Comparison of ENCODE assay signal across 25 cellular contexts in genomic region chr7:121599887-121600286, GRCh38.
DNase-seq lines count a peak whose midpoint lies in the region; ATAC-seq, FAIRE-seq and TF ChIP-seq lines count a peak whose summit lies in the region.
"Had no signal": no experiment of that assay in that cellular context is flagged by ENCODE, and none has a peak within 500 bp of the region (broad histone marks: within the 10 kb centered on the region; RNA-seq: fewer than 3 reads in every experiment).

No MANE protein-coding gene starts in this region.

- WGBS in SK-N-SH (ENCODE audit: low lambda C conversion rate): 79% methylated on average over 1 of the region's 1 CpG
- WGBS in H1 (ENCODE audit: extremely low coverage in 1 of 2, insufficient coverage in 1 of 2, insufficient read length in 1 of 2, insufficient replicate concordance in 2 of 2, low coverage in 1 of 2, low lambda C conversion rate in 2 of 2, missing lambda C conversion rate in 1 of 2), 2 experiments: 94% methylated on average over 1 of the region's 1 CpG; no CpG with 5 or more reads in 1 of the 2 experiments

- H3K27ac Mint-ChIP-seq in WTC11: no peak overlapping the region
- H3K27ac Mint-ChIP-seq in activated CD4-positive, alpha-beta T cell treated with anti-CD3 and anti-CD28 coated beads, Interleukin-2, amount 10 ng/mL, durations not matched to agents 24 days and 14 days: no peak overlapping the region
- H3K27ac Mint-ChIP-seq: B cell; CD4-positive, CD25-positive, alpha-beta regulatory T cell; CD8-positive, alpha-beta T cell; HFFc6 had no signal

- CTCF ChIA-PET in SK-N-SH (lab: Yijun Ruan, JAX) (interaction anchor here (2.1 kb wide), 1 partner anchor 395 kb away, joined by 6 read pairs; no protein-coding TSS in a partner anchor), WTC11 (lab: Charles Lee) (no interaction called here), H1 (lab: Charles Lee; ENCODE audit: partially characterized antibody) (interaction anchor here (1.2 kb wide), 1 partner anchor 76 kb away, joined by 3 read pairs; no protein-coding TSS in a partner anchor)

- TF ChIP-seq RAD21 in SK-N-SH (IDR thresholded peaks at IDR 0.05; ENCODE audit: low read length) (no peak), H1 (IDR thresholded peaks at IDR 0.05 in 1 of 2, conservative IDR thresholded peaks at IDR 0.05 in 1 of 2; ENCODE audit: low read depth in 2 of 2, low read length in 2 of 2) (no peak)

- H3K4me1 ChIP-seq in SK-N-SH (ENCODE audit: control insufficient read depth in 1 of 2, insufficient read depth in 2 of 2, low read depth in 1 of 2, low read length in 1 of 2): no peaks in the 10 kb centered on the region; a peak in 1 of 4 replicates
- no peaks in the 10 kb centered on the region for H3K4me1 ChIP-seq in H1 (replicated peaks in 1 of 4; ENCODE audit: control insufficient read depth in 3 of 4, insufficient read depth in 4 of 4, low read length in 3 of 4)
- H3K4me1 ChIP-seq: BLaER1, Caco-2 had no signal

- H3K36me3 ChIP-seq in SK-N-SH (replicated peaks in 1 of 2; ENCODE audit: control insufficient read depth in 1 of 2, insufficient read depth in 2 of 2, low read length in 1 of 2) (no peaks in the 10 kb centered on the region), H1 (ENCODE audit: control insufficient read depth in 2 of 4, insufficient read depth in 4 of 4, low read length in 3 of 4) (no peaks in the 10 kb centered on the region)
- H3K36me3 ChIP-seq: BLaER1 had no signal

- no peak overlapping the region for H2BK15ac ChIP-seq in H1 (ENCODE audit: low read length)

- no peak overlapping the region for H3K56ac ChIP-seq in H1 (replicated peaks; ENCODE audit: insufficient read length, low read depth, low read length)

- H3K4me2 ChIP-seq in SK-N-SH (no peak overlapping the region), H1 (ENCODE audit: insufficient read depth in 1 of 2, low read depth in 2 of 2, low read length in 2 of 2) (no peak overlapping the region)
- H3K4me2 ChIP-seq: BLaER1 had no signal

- no peak overlapping the region for H4K91ac ChIP-seq in H1 (replicated peaks; ENCODE audit: insufficient read length, low read length)

- no peak overlapping the region for H3K27ac ChIP-seq in SK-N-SH (ENCODE audit: low read depth in 2 of 2, low read length in 1 of 2)
- no peak overlapping the region for H3K27ac ChIP-seq in H1 (ENCODE audit: low read depth, low read length)
- H3K27ac ChIP-seq: 22Rv1, BLaER1, C4-2B had no signal

- H3K36me3 Mint-ChIP-seq in WTC11: peaks cover 7% of the 10 kb centered on the region
- H3K36me3 Mint-ChIP-seq in activated CD4-positive, alpha-beta T cell treated with anti-CD3 and anti-CD28 coated beads, Interleukin-2, amount 10 ng/mL, durations not matched to agents 24 days and 14 days (ENCODE audit: low read depth): no peaks in the 10 kb centered on the region
- H3K36me3 Mint-ChIP-seq: CD4-positive, CD25-positive, alpha-beta regulatory T cell; CD8-positive, alpha-beta T cell had no signal

- no peaks in the 10 kb centered on the region for H3K23me2 ChIP-seq in H1 (ENCODE audit: low read depth, low read length)

- no peak overlapping the region for H4K5ac ChIP-seq in H1 (ENCODE audit: insufficient read length, low read depth, low read length)

- H3K79me2 ChIP-seq in SK-N-SH (ENCODE audit: insufficient read depth) (no peaks in the 10 kb centered on the region), H1 (ENCODE audit: control insufficient read depth in 1 of 2, insufficient read depth in 2 of 2, low read length in 2 of 2) (no peaks in the 10 kb centered on the region)

- H3K9ac ChIP-seq in SK-N-SH (no peak overlapping the region), H1 (replicated peaks in 1 of 4; ENCODE audit: extremely low read depth in 1 of 4, low read depth in 3 of 4, low read length in 3 of 4) (no peak overlapping the region)
- H3K9ac ChIP-seq: BLaER1 had no signal

- no peaks in the 10 kb centered on the region for H3K27me3 Mint-ChIP-seq in WTC11 (ENCODE audit: low read depth)
- peaks cover 4% of the 10 kb centered on the region for H3K27me3 Mint-ChIP-seq in activated CD4-positive, alpha-beta T cell treated with anti-CD3 and anti-CD28 coated beads, Interleukin-2, amount 10 ng/mL, durations not matched to agents 24 days and 14 days
- H3K27me3 Mint-ChIP-seq: CD4-positive, CD25-positive, alpha-beta regulatory T cell had no signal

- H3K4me3 ChIP-seq in SK-N-SH (ENCODE audit: low read depth in 2 of 2, low read length in 1 of 2): no peak overlapping the region
- no peak overlapping the region for H3K4me3 ChIP-seq in H1 (ENCODE audit: extremely low read depth in 1 of 4, insufficient read depth in 2 of 4, low read depth in 3 of 4, low read length in 4 of 4)
- H3K4me3 ChIP-seq: BLaER1 had no signal

- no peaks in the 10 kb centered on the region for H3K9me2 ChIP-seq in SK-N-SH

- FAIRE-seq in D721Med (lab: Jason Lieb, UNC) (peak; percentile 56), H1 (lab: Jason Lieb, UNC) (no peak)
- FAIRE-seq: GM12891, GM18507 had no signal

- peaks cover 12% of the 10 kb centered on the region for H3K4me1 Mint-ChIP-seq in WTC11
- H3K4me1 Mint-ChIP-seq in activated CD4-positive, alpha-beta T cell treated with anti-CD3 and anti-CD28 coated beads, Interleukin-2, amount 10 ng/mL, durations not matched to agents 24 days and 14 days: no peaks in the 10 kb centered on the region
- H3K4me1 Mint-ChIP-seq: B cell; CD4-positive, CD25-positive, alpha-beta regulatory T cell had no signal

- H2AK5ac ChIP-seq in H1 (ENCODE audit: low read depth, low read length): no peak overlapping the region

- no peak for ATAC-seq in SK-N-SH treated with all-trans-retinoic acid at 6 μM for 48 hours
- ATAC-seq in WTC11: no peak
- no peak for ATAC-seq in HG02571 (IDR thresholded peaks at IDR 0.05; ENCODE audit: unreplicated experiment)
- ATAC-seq: CD8-positive, alpha-beta T cell had no signal

- DNase-seq in SK-N-SH (no peak), D721Med (ENCODE audit: insufficient read length, low spot score) (no peak), WTC11 (ENCODE audit: low spot score) (no peak), H1 (ENCODE audit: low read depth in 1 of 2, low spot score in 2 of 2) (no peak), NCI-H1694 treated with DMSO at 0.1 percent for 48 hours (lab: John Stamatoyannopoulos, UW) (no peak)
- DNase-seq in activated CD4-positive, alpha-beta T cell treated with anti-CD3 and anti-CD28 coated beads, Interleukin-2, amount 10 ng/mL, durations not matched to agents 24 days and 14 days: no peak
- DNase-seq: Caco-2; CD4-positive, CD25-positive, alpha-beta regulatory T cell; CD8-positive, alpha-beta T cell; DMS 273 treated with DMSO at 0.1 percent for 48 hours; DMS79; EL; GF-D8; GOT3; H7; HCEC 1CT; HFFc6 had no signal

- intact Hi-C loops in activated CD4-positive, alpha-beta T cell treated with anti-CD3 and anti-CD28 coated beads, Interleukin-2, amount 10 ng/mL, durations not matched to agents 24 days and 14 days (cut with micrococcal nuclease): no loop called here

- no peak overlapping the region for H3K18ac ChIP-seq in H1 (ENCODE audit: extremely low read depth, low read length)

- no peak overlapping the region for H2BK5ac ChIP-seq in H1 (ENCODE audit: low read depth, low read length)

- no peak overlapping the region for H3K14ac ChIP-seq in H1 (ENCODE audit: insufficient read length)

- no peak overlapping the region for H3K4me3 Mint-ChIP-seq in WTC11
- no peak overlapping the region for H3K4me3 Mint-ChIP-seq in activated CD4-positive, alpha-beta T cell treated with anti-CD3 and anti-CD28 coated beads, Interleukin-2, amount 10 ng/mL, durations not matched to agents 24 days and 14 days
- H3K4me3 Mint-ChIP-seq: B cell; CD4-positive, CD25-positive, alpha-beta regulatory T cell; CD8-positive, alpha-beta T cell; HFFc6 had no signal

- POLR2A ChIA-PET in SK-N-SH (lab: Yijun Ruan, JAX) (no interaction called here), WTC11 (lab: Charles Lee) (no interaction called here), H1 (lab: Charles Lee; ENCODE audit: partially characterized antibody) (no interaction called here)

- no peak overlapping the region for H2BK12ac ChIP-seq in H1 (ENCODE audit: low read depth, low read length)

- 0 out of 2 replicates have a peak, but pooled peaks cover 3% of the 10 kb centered on the region for H3K9me3 ChIP-seq in SK-N-SH
- peaks cover 0 to 3% of the 10 kb centered on the region in 2 experiments; a peak in 1 of 4 replicates for H3K9me3 ChIP-seq in H1 (ENCODE audit: insufficient read depth in 2 of 2, low read depth in 1 of 2, low read length in 1 of 2)
- H3K9me3 ChIP-seq: Caco-2 had no signal

- no peaks in the 10 kb centered on the region for H3F3A ChIP-seq in SK-N-SH (replicated peaks; ENCODE audit: insufficient read depth)

- H4K20me1 ChIP-seq in SK-N-SH (ENCODE audit: insufficient read depth) (no peaks in the 10 kb centered on the region), H1 (replicated peaks in 1 of 2; ENCODE audit: control insufficient read depth in 1 of 2, insufficient read depth in 2 of 2, low read length in 2 of 2) (no peaks in the 10 kb centered on the region)
- H4K20me1 ChIP-seq: BLaER1 had no signal

- no peaks in the 10 kb centered on the region for H3K79me1 ChIP-seq in H1 (ENCODE audit: low read depth, low read length)

- H3K9me3 Mint-ChIP-seq in WTC11: peaks cover 24% of the 10 kb centered on the region
- no peaks in the 10 kb centered on the region for H3K9me3 Mint-ChIP-seq in activated CD4-positive, alpha-beta T cell treated with anti-CD3 and anti-CD28 coated beads, Interleukin-2, amount 10 ng/mL, durations not matched to agents 24 days and 14 days
- H3K9me3 Mint-ChIP-seq: HFFc6 had no signal

- H2AFZ ChIP-seq in SK-N-SH (ENCODE audit: low read depth) (0 out of 2 replicates have a peak overlapping the region, but pooled peaks have one; percentile 4), H1 (ENCODE audit: low read length) (no peak overlapping the region)

- no peak overlapping the region for H2BK120ac ChIP-seq in H1 (replicated peaks; ENCODE audit: low read depth, low read length)

- no peak overlapping the region for H2BK20ac ChIP-seq in H1 (ENCODE audit: low read length)

- TF ChIP-seq CTCF in SK-N-SH (IDR thresholded peaks at IDR 0.05): no peak
- TF ChIP-seq CTCF in D721Med (IDR thresholded peaks at IDR 0.05; ENCODE audit: insufficient read depth, missing control alignments): no peak
- no peak for TF ChIP-seq CTCF in WTC11 (IDR thresholded peaks at IDR 0.05)
- TF ChIP-seq CTCF in H1 (IDR thresholded peaks at IDR 0.05; ENCODE audit: control extremely low read depth in 1 of 3, insufficient read depth in 1 of 3, low read depth in 1 of 3, low read length in 3 of 3): no peak

- no peak overlapping the region for H3K23ac ChIP-seq in H1 (ENCODE audit: insufficient read length)

- H4K8ac ChIP-seq in H1 (ENCODE audit: extremely low read depth, insufficient read depth, low read length): no peak overlapping the region

- peaks cover 12% of the 10 kb centered on the region; the same call in 1 of the 2 replicates for H3K27me3 ChIP-seq in SK-N-SH (ENCODE audit: insufficient read depth)
- H3K27me3 ChIP-seq in H1 (replicated peaks in 1 of 4; ENCODE audit: control insufficient read depth in 3 of 4, extremely low read depth in 1 of 4, insufficient read depth in 3 of 4, low read length in 3 of 4): no peaks in the 10 kb centered on the region
- H3K27me3 ChIP-seq: BLaER1 had no signal

- no peak for TF ChIP-seq POLR2A in H1 (IDR thresholded peaks at IDR 0.05; ENCODE audit: control extremely low read depth in 1 of 2, low read depth in 2 of 2, low read length in 2 of 2)

- TF ChIP-seq EP300 in SK-N-SH (IDR thresholded peaks at IDR 0.05; ENCODE audit: borderline replicate concordance in 1 of 2, low read depth in 1 of 2, low read length in 1 of 2) (no peak), H1 (IDR thresholded peaks at IDR 0.05; ENCODE audit: borderline replicate concordance in 1 of 2, low read depth in 2 of 2, low read length in 2 of 2) (no peak)

- no peak overlapping the region for H3K4ac ChIP-seq in H1 (replicated peaks; ENCODE audit: insufficient read length, low read depth, low read length)
